ENCODE assay signal across 18 cellular contexts in genomic region chr17:7848665-7849184, GRCh38. TPM values are rescaled to one million over a fixed set of nuclear protein-coding genes. Genes with fewer than 3 reads are reported as not detected.
DNase-seq lines count a peak whose midpoint lies in the region; ATAC-seq, FAIRE-seq and TF ChIP-seq lines count a peak whose summit lies in the region.
"Had no signal": no experiment of that assay in that cellular context is flagged by ENCODE, and none has a peak within 500 bp of the region (broad histone marks: within the 10 kb centered on the region; RNA-seq: fewer than 3 reads in every experiment).

No MANE protein-coding gene starts in this region.

- no peaks in the 10 kb centered on the region for H3K9me3 Mint-ChIP-seq in CD4-positive, alpha-beta T cell
- H3K9me3 Mint-ChIP-seq: CD4-positive, CD25-positive, alpha-beta regulatory T cell had no signal

- peak; percentile 59 for DNase-seq in activated effector memory CD4-positive, alpha-beta T cell treated with anti-CD3 and anti-CD28 coated beads, Interleukin-2, amount 50 U/mL, for 16 hours
- no peak for DNase-seq in activated effector memory CD4-positive, alpha-beta T cell treated with Interleukin-2 at 50 U/mL for 16 hours
- no peak for DNase-seq in CD4-positive, alpha-beta T cell
- DNase-seq in pancreas (peak in 4 of 6 donors; percentile 24 to 73 (median 54)), COLO668 (lab: John Stamatoyannopoulos, UW; ENCODE audit: unreplicated experiment) (no peak)
- DNase-seq in stimulated activated CD4-positive, alpha-beta T cell treated with anti-CD3 and anti-CD28 coated beads, Interleukin-2, amount 100 ng/mL, for 24 hours = no peak
- DNase-seq: Calu3; CD4-positive, CD25-positive, alpha-beta regulatory T cell; DMS53; NCI-H1436 treated with DMSO at 0.1 percent for 48 hours; NCI-H2081; NCI-H748 treated with DMSO at 0.1 percent for 48 hours; OCI-M1; SIG-M5 had no signal

- no peak for TF ChIP-seq CTCF in CD4-positive, alpha-beta T cell (IDR thresholded peaks at IDR 0.05)
- TF ChIP-seq CTCF in pancreas (IDR thresholded peaks at IDR 0.05) = no peak

- peaks cover 7 to 10% (median 9%) of the 10 kb centered on the region in 3 donors for H3K4me1 ChIP-seq in pancreas

- peaks cover 74% of the 10 kb centered on the region for H3K36me3 Mint-ChIP-seq in CD4-positive, alpha-beta T cell (ENCODE audit: low read depth)
- H3K36me3 Mint-ChIP-seq: CD4-positive, CD25-positive, alpha-beta regulatory T cell had no signal

- peaks cover 0 to 33% (median 6%) of the 10 kb centered on the region in 3 donors for H3K36me3 ChIP-seq in pancreas

- CTCF ChIA-PET in CD4-positive, alpha-beta T cell (lab: Charles Lee) = no interaction called here

- no peak for ATAC-seq in CD4-positive, alpha-beta T cell (ENCODE audit: poor library complexity)
- no peak for ATAC-seq in pancreas

- H3K4me1 Mint-ChIP-seq in CD4-positive, alpha-beta T cell (ENCODE audit: low read depth) = peaks cover 20% of the 10 kb centered on the region

- H3K27me3 Mint-ChIP-seq in CD4-positive, alpha-beta T cell = no peaks in the 10 kb centered on the region

- intact Hi-C loops in CD4-positive, alpha-beta T cell (cut with DNase I, micrococcal nuclease) = loop anchor here (10.0 kb wide), 1 partner anchor 614 kb away; the partner anchor contains the start of genes DVL2 (in 2 of the 2) and PHF23 (in 2 of the 2)
- intact Hi-C loops in pancreas (cut with DNase I) = no loop called here

- no peak overlapping the region for H3K4me3 ChIP-seq in pancreas

- H3K27ac ChIP-seq in CD4-positive, alpha-beta T cell (ENCODE audit: low read depth, low read length) = no peak overlapping the region
- no peak overlapping the region for H3K27ac ChIP-seq in pancreas
- H3K27ac ChIP-seq: KMS-11 had no signal

- H3K4me3 Mint-ChIP-seq in CD4-positive, alpha-beta T cell = no peak overlapping the region

- H3K27me3 ChIP-seq in CD4-positive, alpha-beta T cell (ENCODE audit: control insufficient read depth, insufficient read depth, low read length) = no peaks in the 10 kb centered on the region
- no peaks in the 10 kb centered on the region for H3K27me3 ChIP-seq in pancreas

- POLR2A ChIA-PET in CD4-positive, alpha-beta T cell (lab: Charles Lee) = interaction anchor here (4.7 to 6.8 kb wide), 2 partner anchors 13 to 14 kb away, joined by 33 to 83 read pairs; partner anchors contain the start of gene KDM6B

- WGBS in pancreas, 2 donors = 92% methylated on average over 24 to 26 of the region's 26 CpGs

- FAIRE-seq in pancreas (lab: Jason Lieb, UNC) = no peak
- FAIRE-seq: GM19239, H54 had no signal

- no peaks in the 10 kb centered on the region for H3K9me3 ChIP-seq in CD4-positive, alpha-beta T cell (ENCODE audit: control insufficient read depth, low read length)
- H3K9me3 ChIP-seq in pancreas = no peaks in the 10 kb centered on the region

- peak overlapping the region; percentile 33 for H3K27ac Mint-ChIP-seq in CD4-positive, alpha-beta T cell
- H3K27ac Mint-ChIP-seq: CD4-positive, CD25-positive, alpha-beta regulatory T cell had no signal

RNA-seq across cellular contexts. Expression of gene TMEM88, which starts 6.1 kb away (rescaled TPM):
- total RNA-seq in CD4-positive, alpha-beta T cell = 10 to 100 TPM; 29.3 to 29.6 TPM
- total RNA-seq in pancreas = 1 to 10 TPM; 2.1 to 4.2 (median 2.4) TPM
- polyA plus RNA-seq in pancreas = 10 to 100 TPM; 21.6 to 28.5 TPM
- total RNA-seq: RPMI7951 had no signal
- polyA plus RNA-seq: CD4-positive, CD25-positive, alpha-beta regulatory T cell had no signal

RNA-seq across cellular contexts. Expression of gene NAA38, which starts 8.6 kb away (rescaled TPM):
- total RNA-seq in CD4-positive, alpha-beta T cell = 10 to 100 TPM; 15.4 to 16.3 TPM
- total RNA-seq in pancreas = 10 to 100 TPM; 20.1 to 29.6 (median 26.6) TPM
- 10 to 100 TPM; 75.7 to 87.2 TPM for polyA plus RNA-seq in pancreas

RNA-seq across cellular contexts. Expression of gene CYB5D1, which starts 9.1 kb away (rescaled TPM):
- total RNA-seq in CD4-positive, alpha-beta T cell = 1 to 10 TPM; 8.7 TPM
- 10 to 100 TPM in 1 of 6 donors, 1 to 10 TPM in 5; 5.0 to 10.5 (median 8.4) TPM for total RNA-seq in pancreas
- polyA plus RNA-seq in pancreas = 1 to 10 TPM; 4.9 to 8.5 TPM

RNA-seq across cellular contexts. Expression of gene KDM6B, which starts 14.7 kb away (rescaled TPM):
- total RNA-seq in CD4-positive, alpha-beta T cell = 100 to 1,000 TPM; 189 to 191 TPM
- 10 to 100 TPM; 14.9 to 23.7 (median 17.3) TPM for total RNA-seq in pancreas
- polyA plus RNA-seq in pancreas = 10 to 100 TPM in 1 of 2 donors, 1 to 10 TPM in 1; 8.9 to 15.3 TPM

RNA-seq across cellular contexts. Expression of gene CHD3, which starts 39.9 kb away (rescaled TPM):
- total RNA-seq in CD4-positive, alpha-beta T cell = 100 to 1,000 TPM; 263 to 297 TPM
- 100 to 1,000 TPM in 1 of 6 donors, 10 to 100 TPM in 5; 35.9 to 101 (median 43.1) TPM for total RNA-seq in pancreas
- 100 to 1,000 TPM; 117 to 143 TPM for polyA plus RNA-seq in pancreas

Comparison
In these comparisons a context has a peak if more than half of its experiments do, and no peak if none do; other contexts are left out.
1. DNase-seq: peak in activated effector memory CD4-positive, alpha-beta T cell treated with anti-CD3 and anti-CD28 coated beads, Interleukin-2, amount 50 U/mL, for 16 hours (single experiment) and pancreas (4 of 6); none in activated effector memory CD4-positive, alpha-beta T cell treated with Interleukin-2 at 50 U/mL for 16 hours (single experiment), CD4-positive, alpha-beta T cell (0 of 10), COLO668 (single experiment) and stimulated activated CD4-positive, alpha-beta T cell treated with anti-CD3 and anti-CD28 coated beads, Interleukin-2, amount 100 ng/mL, for 24 hours (0 of 2).
2. RNA of gene TMEM88, which starts 6.1 kb away (total RNA-seq): 29.3 to 29.6 TPM in CD4-positive, alpha-beta T cell; 2.1 to 4.2 TPM in pancreas; every median in the first group is over 4 times any median in the second.
3. intact Hi-C loops: an anchor here in CD4-positive, alpha-beta T cell (10.0 kb wide); none called in pancreas.